ENCODE assay signal across 1 cellular context in the genomic region with DNA sequence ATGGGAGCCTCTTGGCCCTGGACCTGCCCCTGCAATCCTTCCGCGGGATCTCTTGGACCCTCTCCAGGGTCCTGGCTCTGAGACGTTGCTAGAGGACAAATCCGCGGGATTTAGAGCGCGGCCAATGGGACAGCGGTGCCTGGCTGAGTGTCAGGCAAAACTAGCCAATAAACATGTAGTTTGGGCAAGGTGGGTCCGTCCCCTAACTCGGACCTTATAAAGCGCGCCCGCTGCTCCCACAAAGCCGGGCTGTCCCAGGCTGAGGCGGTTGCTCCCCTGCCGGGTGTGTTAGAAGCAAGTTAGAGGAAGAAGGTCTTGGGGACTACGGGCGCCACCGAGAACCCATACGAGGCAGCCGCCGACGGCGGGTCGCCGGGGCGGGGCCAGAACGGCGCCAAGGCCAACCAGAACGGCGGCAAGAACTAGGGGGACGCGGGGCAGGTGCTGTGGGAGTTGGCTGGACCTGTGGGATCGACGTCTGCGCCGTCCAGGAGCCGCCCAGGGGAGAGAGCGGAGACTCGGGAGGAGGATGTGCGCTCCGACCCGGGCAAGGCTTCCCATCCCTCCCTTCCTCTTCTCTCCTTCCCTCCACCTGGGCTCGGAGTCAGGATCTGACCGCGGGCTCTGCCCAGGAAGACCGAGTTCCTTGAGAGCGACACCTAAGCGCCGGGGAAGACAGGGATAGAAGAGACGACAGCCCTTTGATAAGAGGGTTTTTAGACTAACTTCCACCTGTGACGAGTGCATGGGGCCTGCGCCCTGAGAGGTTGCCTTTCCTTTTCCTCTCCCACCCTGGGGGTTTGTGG.
A peak's percentile ranks its signal among the peaks of the same experiment; 100 is the strongest.
TF ChIP-seq lines count a peak whose summit lies in the region.

No MANE protein-coding gene starts in this region.

TF ChIP-seq in HepG2, 621 proteins besides CTCF, POLR2A, EP300 and RAD21 (continued from another document and continues in another):
- TF ChIP-seq, protein P1, sequence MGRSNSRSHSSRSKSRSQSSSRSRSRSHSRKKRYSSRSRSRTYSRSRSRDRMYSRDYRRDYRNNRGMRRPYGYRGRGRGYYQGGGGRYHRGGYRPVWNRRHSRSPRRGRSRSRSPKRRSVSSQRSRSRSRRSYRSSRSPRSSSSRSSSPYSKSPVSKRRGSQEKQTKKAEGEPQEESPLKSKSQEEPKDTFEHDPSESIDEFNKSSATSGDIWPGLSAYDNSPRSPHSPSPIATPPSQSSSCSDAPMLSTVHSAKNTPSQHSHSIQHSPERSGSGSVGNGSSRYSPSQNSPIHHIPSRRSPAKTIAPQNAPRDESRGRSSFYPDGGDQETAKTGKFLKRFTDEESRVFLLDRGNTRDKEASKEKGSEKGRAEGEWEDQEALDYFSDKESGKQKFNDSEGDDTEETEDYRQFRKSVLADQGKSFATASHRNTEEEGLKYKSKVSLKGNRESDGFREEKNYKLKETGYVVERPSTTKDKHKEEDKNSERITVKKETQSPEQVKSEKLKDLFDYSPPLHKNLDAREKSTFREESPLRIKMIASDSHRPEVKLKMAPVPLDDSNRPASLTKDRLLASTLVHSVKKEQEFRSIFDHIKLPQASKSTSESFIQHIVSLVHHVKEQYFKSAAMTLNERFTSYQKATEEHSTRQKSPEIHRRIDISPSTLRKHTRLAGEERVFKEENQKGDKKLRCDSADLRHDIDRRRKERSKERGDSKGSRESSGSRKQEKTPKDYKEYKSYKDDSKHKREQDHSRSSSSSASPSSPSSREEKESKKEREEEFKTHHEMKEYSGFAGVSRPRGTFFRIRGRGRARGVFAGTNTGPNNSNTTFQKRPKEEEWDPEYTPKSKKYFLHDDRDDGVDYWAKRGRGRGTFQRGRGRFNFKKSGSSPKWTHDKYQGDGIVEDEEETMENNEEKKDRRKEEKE (IDR thresholded peaks at IDR 0.05), result no peak
- TF ChIP-seq ZNF124 (CRISPR knock-in tag; IDR thresholded peaks at IDR 0.05), result peak; percentile 34; the same call in 1 of the 2 replicates
- no peak for TF ChIP-seq ZNF432 (CRISPR knock-in tag; IDR thresholded peaks at IDR 0.05; ENCODE audit: borderline replicate concordance)
- TF ChIP-seq ZKSCAN8 (CRISPR knock-in tag; IDR thresholded peaks at IDR 0.05; ENCODE audit: borderline replicate concordance), result 0 out of 2 replicates have a peak, but pooled peaks have one; percentile 34
- TF ChIP-seq ZNF253 (CRISPR knock-in tag; IDR thresholded peaks at IDR 0.05; ENCODE audit: borderline replicate concordance), result peak; percentile 79; the same call in 1 of the 2 replicates
- TF ChIP-seq GABPB1 (CRISPR knock-in tag; IDR thresholded peaks at IDR 0.05), result peak; percentile 72
- TF ChIP-seq ZNF792 (CRISPR knock-in tag; IDR thresholded peaks at IDR 0.05), result 0 out of 2 replicates have a peak, but pooled peaks have one; percentile 23
- TF ChIP-seq ERF (CRISPR knock-in tag; IDR thresholded peaks at IDR 0.05), result 0 out of 2 replicates have a peak, but pooled peaks have one; percentile 60
- TF ChIP-seq BORCS8-MEF2B (CRISPR knock-in tag; IDR thresholded peaks at IDR 0.05), result peak; percentile 87
- TF ChIP-seq, protein P2, sequence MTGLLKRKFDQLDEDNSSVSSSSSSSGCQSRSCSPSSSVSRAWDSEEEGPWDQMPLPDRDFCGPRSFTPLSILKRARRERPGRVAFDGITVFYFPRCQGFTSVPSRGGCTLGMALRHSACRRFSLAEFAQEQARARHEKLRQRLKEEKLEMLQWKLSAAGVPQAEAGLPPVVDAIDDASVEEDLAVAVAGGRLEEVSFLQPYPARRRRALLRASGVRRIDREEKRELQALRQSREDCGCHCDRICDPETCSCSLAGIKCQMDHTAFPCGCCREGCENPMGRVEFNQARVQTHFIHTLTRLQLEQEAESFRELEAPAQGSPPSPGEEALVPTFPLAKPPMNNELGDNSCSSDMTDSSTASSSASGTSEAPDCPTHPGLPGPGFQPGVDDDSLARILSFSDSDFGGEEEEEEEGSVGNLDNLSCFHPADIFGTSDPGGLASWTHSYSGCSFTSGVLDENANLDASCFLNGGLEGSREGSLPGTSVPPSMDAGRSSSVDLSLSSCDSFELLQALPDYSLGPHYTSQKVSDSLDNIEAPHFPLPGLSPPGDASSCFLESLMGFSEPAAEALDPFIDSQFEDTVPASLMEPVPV (CRISPR knock-in tag; IDR thresholded peaks at IDR 0.05), result peak; percentile 92
- peak; percentile 59; the same call in 1 of the 2 replicates for TF ChIP-seq NFE2L1 (CRISPR knock-in tag; IDR thresholded peaks at IDR 0.05; ENCODE audit: borderline replicate concordance)
- no peak for TF ChIP-seq ZZZ3 (CRISPR knock-in tag; IDR thresholded peaks at IDR 0.05; ENCODE audit: borderline replicate concordance)
- TF ChIP-seq ZNF30 (CRISPR knock-in tag; IDR thresholded peaks at IDR 0.05), result no peak
- TF ChIP-seq ZFP82 (CRISPR knock-in tag; IDR thresholded peaks at IDR 0.05; ENCODE audit: borderline replicate concordance), result no peak
- TF ChIP-seq IKZF4 (CRISPR knock-in tag; IDR thresholded peaks at IDR 0.05; ENCODE audit: borderline replicate concordance, low read depth, not compliant biosample characterization), result peak; percentile 93
- TF ChIP-seq ZNF607 (CRISPR knock-in tag; IDR thresholded peaks at IDR 0.05; ENCODE audit: borderline replicate concordance), result peak; percentile 66; the same call in 1 of the 2 replicates
- TF ChIP-seq NFYC (CRISPR knock-in tag; IDR thresholded peaks at IDR 0.05), result peak; percentile 97
- peak; percentile 9 for TF ChIP-seq ELF3 (CRISPR knock-in tag; IDR thresholded peaks at IDR 0.05)
- peak; percentile 13; the same call in 1 of the 2 replicates for TF ChIP-seq HOXA9 (CRISPR knock-in tag; IDR thresholded peaks at IDR 0.05; ENCODE audit: borderline replicate concordance)
- TF ChIP-seq NR2F6 (IDR thresholded peaks at IDR 0.05), result peak; percentile 50; the same call in 1 of the 2 replicates
- TF ChIP-seq NR2F6 (CRISPR knock-in tag; IDR thresholded peaks at IDR 0.05), result no peak
- TF ChIP-seq SOX6 (IDR thresholded peaks at IDR 0.05), result no peak
- peak; percentile 53; the same call in 1 of the 2 replicates for TF ChIP-seq SOX6 (CRISPR knock-in tag; IDR thresholded peaks at IDR 0.05)
- peak; percentile 92 for TF ChIP-seq SALL1 (CRISPR knock-in tag; IDR thresholded peaks at IDR 0.05)
- peak; percentile 70; the same call in 1 of the 2 replicates for TF ChIP-seq ZNF619 (CRISPR knock-in tag; IDR thresholded peaks at IDR 0.05)
- peak; percentile 87; the same call in 1 of the 2 replicates for TF ChIP-seq CAMTA2 (CRISPR knock-in tag; IDR thresholded peaks at IDR 0.05; ENCODE audit: borderline replicate concordance)
- TF ChIP-seq ZBTB38 (CRISPR knock-in tag; IDR thresholded peaks at IDR 0.05), result 0 out of 2 replicates have a peak, but pooled peaks have one; percentile 40
- peak; percentile 14; the same call in 1 of the 2 replicates for TF ChIP-seq SMAD3 (CRISPR knock-in tag; IDR thresholded peaks at IDR 0.05)
- TF ChIP-seq CBFB (CRISPR knock-in tag; IDR thresholded peaks at IDR 0.05), result peak; percentile 56; the same call in 1 of the 2 replicates
- TF ChIP-seq, protein P3, sequence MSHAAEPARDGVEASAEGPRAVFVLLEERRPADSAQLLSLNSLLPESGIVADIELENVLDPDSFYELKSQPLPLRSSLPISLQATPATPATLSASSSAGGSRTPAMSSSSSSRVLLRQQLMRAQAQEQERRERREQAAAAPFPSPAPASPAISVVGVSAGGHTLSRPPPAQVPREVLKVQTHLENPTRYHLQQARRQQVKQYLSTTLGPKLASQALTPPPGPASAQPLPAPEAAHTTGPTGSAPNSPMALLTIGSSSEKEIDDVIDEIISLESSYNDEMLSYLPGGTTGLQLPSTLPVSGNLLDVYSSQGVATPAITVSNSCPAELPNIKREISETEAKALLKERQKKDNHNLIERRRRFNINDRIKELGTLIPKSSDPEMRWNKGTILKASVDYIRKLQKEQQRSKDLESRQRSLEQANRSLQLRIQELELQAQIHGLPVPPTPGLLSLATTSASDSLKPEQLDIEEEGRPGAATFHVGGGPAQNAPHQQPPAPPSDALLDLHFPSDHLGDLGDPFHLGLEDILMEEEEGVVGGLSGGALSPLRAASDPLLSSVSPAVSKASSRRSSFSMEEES (CRISPR knock-in tag; IDR thresholded peaks at IDR 0.05), result peak; percentile 32; the same call in 1 of the 2 replicates
- TF ChIP-seq, protein P4, sequence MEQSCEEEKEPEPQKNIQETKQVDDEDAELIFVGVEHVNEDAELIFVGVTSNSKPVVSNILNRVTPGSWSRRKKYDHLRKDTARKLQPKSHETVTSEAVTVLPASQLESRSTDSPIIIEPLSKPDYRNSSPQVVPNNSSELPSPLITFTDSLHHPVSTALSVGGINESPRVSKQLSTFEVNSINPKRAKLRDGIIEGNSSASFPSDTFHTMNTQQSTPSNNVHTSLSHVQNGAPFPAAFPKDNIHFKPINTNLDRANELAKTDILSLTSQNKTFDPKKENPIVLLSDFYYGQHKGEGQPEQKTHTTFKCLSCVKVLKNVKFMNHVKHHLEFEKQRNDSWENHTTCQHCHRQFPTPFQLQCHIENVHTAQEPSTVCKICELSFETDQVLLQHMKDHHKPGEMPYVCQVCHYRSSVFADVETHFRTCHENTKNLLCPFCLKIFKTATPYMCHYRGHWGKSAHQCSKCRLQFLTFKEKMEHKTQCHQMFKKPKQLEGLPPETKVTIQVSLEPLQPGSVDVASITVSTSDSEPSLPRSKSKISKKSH (CRISPR knock-in tag; IDR thresholded peaks at IDR 0.05; ENCODE audit: borderline replicate concordance), result peak; percentile 50; the same call in 1 of the 2 replicates
- TF ChIP-seq ZFP36 (IDR thresholded peaks at IDR 0.05; ENCODE audit: borderline replicate concordance, low read depth, low read length, partially characterized antibody), result no peak
- TF ChIP-seq, protein P5, sequence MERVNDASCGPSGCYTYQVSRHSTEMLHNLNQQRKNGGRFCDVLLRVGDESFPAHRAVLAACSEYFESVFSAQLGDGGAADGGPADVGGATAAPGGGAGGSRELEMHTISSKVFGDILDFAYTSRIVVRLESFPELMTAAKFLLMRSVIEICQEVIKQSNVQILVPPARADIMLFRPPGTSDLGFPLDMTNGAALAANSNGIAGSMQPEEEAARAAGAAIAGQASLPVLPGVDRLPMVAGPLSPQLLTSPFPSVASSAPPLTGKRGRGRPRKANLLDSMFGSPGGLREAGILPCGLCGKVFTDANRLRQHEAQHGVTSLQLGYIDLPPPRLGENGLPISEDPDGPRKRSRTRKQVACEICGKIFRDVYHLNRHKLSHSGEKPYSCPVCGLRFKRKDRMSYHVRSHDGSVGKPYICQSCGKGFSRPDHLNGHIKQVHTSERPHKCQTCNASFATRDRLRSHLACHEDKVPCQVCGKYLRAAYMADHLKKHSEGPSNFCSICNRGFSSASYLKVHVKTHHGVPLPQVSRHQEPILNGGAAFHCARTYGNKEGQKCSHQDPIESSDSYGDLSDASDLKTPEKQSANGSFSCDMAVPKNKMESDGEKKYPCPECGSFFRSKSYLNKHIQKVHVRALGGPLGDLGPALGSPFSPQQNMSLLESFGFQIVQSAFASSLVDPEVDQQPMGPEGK (CRISPR knock-in tag; IDR thresholded peaks at IDR 0.05), result no peak
- 0 out of 2 replicates have a peak, but pooled peaks have one; percentile 8 for TF ChIP-seq RELA (CRISPR knock-in tag; IDR thresholded peaks at IDR 0.05)
- TF ChIP-seq, protein P6, sequence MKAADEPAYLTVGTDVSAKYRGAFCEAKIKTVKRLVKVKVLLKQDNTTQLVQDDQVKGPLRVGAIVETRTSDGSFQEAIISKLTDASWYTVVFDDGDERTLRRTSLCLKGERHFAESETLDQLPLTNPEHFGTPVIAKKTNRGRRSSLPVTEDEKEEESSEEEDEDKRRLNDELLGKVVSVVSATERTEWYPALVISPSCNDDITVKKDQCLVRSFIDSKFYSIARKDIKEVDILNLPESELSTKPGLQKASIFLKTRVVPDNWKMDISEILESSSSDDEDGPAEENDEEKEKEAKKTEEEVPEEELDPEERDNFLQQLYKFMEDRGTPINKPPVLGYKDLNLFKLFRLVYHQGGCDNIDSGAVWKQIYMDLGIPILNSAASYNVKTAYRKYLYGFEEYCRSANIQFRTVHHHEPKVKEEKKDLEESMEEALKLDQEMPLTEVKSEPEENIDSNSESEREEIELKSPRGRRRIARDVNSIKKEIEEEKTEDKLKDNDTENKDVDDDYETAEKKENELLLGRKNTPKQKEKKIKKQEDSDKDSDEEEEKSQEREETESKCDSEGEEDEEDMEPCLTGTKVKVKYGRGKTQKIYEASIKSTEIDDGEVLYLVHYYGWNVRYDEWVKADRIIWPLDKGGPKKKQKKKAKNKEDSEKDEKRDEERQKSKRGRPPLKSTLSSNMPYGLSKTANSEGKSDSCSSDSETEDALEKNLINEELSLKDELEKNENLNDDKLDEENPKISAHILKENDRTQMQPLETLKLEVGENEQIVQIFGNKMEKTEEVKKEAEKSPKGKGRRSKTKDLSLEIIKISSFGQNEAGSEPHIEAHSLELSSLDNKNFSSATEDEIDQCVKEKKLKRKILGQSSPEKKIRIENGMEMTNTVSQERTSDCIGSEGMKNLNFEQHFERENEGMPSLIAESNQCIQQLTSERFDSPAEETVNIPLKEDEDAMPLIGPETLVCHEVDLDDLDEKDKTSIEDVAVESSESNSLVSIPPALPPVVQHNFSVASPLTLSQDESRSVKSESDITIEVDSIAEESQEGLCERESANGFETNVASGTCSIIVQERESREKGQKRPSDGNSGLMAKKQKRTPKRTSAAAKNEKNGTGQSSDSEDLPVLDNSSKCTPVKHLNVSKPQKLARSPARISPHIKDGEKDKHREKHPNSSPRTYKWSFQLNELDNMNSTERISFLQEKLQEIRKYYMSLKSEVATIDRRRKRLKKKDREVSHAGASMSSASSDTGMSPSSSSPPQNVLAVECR (CRISPR knock-in tag; IDR thresholded peaks at IDR 0.05; ENCODE audit: borderline replicate concordance), result peak; percentile 83
- no peak for TF ChIP-seq DNMT3B (CRISPR knock-in tag; conservative IDR thresholded peaks at IDR 0.05)
- TF ChIP-seq ZNF331 (CRISPR knock-in tag; IDR thresholded peaks at IDR 0.05), result 0 out of 2 replicates have a peak, but pooled peaks have one; percentile 2
- TF ChIP-seq SNAI1 (CRISPR knock-in tag; IDR thresholded peaks at IDR 0.05; ENCODE audit: borderline replicate concordance), result 0 out of 2 replicates have a peak, but pooled peaks have one; percentile 56
- TF ChIP-seq MTA1 (CRISPR knock-in tag; IDR thresholded peaks at IDR 0.05; ENCODE audit: borderline replicate concordance), result peak; percentile 93
- no peak; the same call in 1 of the 2 replicates for TF ChIP-seq ZMYM2 (CRISPR knock-in tag; IDR thresholded peaks at IDR 0.05)
- TF ChIP-seq, protein P7, sequence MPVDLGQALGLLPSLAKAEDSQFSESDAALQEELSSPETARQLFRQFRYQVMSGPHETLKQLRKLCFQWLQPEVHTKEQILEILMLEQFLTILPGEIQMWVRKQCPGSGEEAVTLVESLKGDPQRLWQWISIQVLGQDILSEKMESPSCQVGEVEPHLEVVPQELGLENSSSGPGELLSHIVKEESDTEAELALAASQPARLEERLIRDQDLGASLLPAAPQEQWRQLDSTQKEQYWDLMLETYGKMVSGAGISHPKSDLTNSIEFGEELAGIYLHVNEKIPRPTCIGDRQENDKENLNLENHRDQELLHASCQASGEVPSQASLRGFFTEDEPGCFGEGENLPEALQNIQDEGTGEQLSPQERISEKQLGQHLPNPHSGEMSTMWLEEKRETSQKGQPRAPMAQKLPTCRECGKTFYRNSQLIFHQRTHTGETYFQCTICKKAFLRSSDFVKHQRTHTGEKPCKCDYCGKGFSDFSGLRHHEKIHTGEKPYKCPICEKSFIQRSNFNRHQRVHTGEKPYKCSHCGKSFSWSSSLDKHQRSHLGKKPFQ (CRISPR knock-in tag; IDR thresholded peaks at IDR 0.05; ENCODE audit: insufficient replicate concordance), result peak; percentile 71
